Comparison of ENCODE assay signal across 26 cellular contexts in genomic region chr16:13839577-13839976, GRCh38.
DNase-seq lines count a peak whose midpoint lies in the region; ATAC-seq and TF ChIP-seq lines count a peak whose summit lies in the region.
"Had no signal": no experiment of that assay in that cellular context is flagged by ENCODE, and none has a peak within 500 bp of the region (broad histone marks: within the 10 kb centered on the region; RNA-seq: fewer than 3 reads in every experiment).

No MANE protein-coding gene starts in this region.

- BruUV-seq in Panc1 (replicated peaks; lab: Mats Ljungman, UMichigan), result no TSS peak

- no peak overlapping the region for H2BK15ac ChIP-seq in mesendoderm (replicated peaks; ENCODE audit: low read depth)

- H3K79me2 ChIP-seq in mesendoderm (ENCODE audit: control insufficient read depth, insufficient read depth, low read length), result no peaks in the 10 kb centered on the region
- no peaks in the 10 kb centered on the region for H3K79me2 ChIP-seq in osteoblast (ENCODE audit: insufficient read depth, low read length)

- no peak overlapping the region for H3K4me2 ChIP-seq in mesendoderm (ENCODE audit: low read length)
- no peak overlapping the region for H3K4me2 ChIP-seq in osteoblast (ENCODE audit: insufficient read depth, low read length)

- H2AK5ac ChIP-seq in mesendoderm (ENCODE audit: low read length), result no peak overlapping the region

- no peak overlapping the region for H3K9ac ChIP-seq in mesendoderm (ENCODE audit: low read length)

- no peaks in the 10 kb centered on the region for H3K36me3 Mint-ChIP-seq in HFFc6 (ENCODE audit: low read depth)
- H3K36me3 Mint-ChIP-seq: activated naive CD4-positive, alpha-beta T cell treated with anti-CD3 and anti-CD28 coated beads, Interleukin-2, amount 50 U/mL, for 72 hours; CD8-positive, alpha-beta T cell had no signal

- H3K4me3 ChIP-seq in Panc1 (ENCODE audit: low read depth in 2 of 2, low read length in 2 of 2), result no peak overlapping the region
- H3K4me3 ChIP-seq in mesendoderm (ENCODE audit: low read length), result no peak overlapping the region
- H3K4me3 ChIP-seq in osteoblast (ENCODE audit: insufficient read depth, low read length), result no peak overlapping the region
- H3K4me3 ChIP-seq: colonic mucosa, sigmoid colon, testis had no signal

- H2BK120ac ChIP-seq in mesendoderm (ENCODE audit: low read depth, low read length), result no peak overlapping the region

- H3K18ac ChIP-seq in mesendoderm (ENCODE audit: low read length), result no peak overlapping the region

- H3K9me3 ChIP-seq in Panc1 (ENCODE audit: control insufficient read depth, insufficient read depth, low read depth, low read length) (no peaks in the 10 kb centered on the region), osteoblast (ENCODE audit: low read depth, low read length) (no peaks in the 10 kb centered on the region)
- H3K9me3 ChIP-seq: colonic mucosa, sigmoid colon, testis had no signal

- no peaks in the 10 kb centered on the region for H3K36me3 ChIP-seq in Panc1 (ENCODE audit: control insufficient read depth, insufficient read depth, low read length)
- no peaks in the 10 kb centered on the region for H3K36me3 ChIP-seq in mesendoderm (ENCODE audit: control insufficient read depth, insufficient read depth, low read length)
- H3K36me3 ChIP-seq in osteoblast (ENCODE audit: insufficient read depth, low read length), result no peaks in the 10 kb centered on the region
- H3K36me3 ChIP-seq: colonic mucosa, sigmoid colon had no signal

- no peaks in the 10 kb centered on the region; the same call in 1 of the 2 replicates for H3K9me3 Mint-ChIP-seq in HFFc6
- H3K9me3 Mint-ChIP-seq: activated naive CD4-positive, alpha-beta T cell treated with anti-CD3 and anti-CD28 coated beads, Interleukin-2, amount 50 U/mL, for 72 hours; CD8-positive, alpha-beta T cell; T-helper 2 cell treated with Interferon-gamma antibody and Interleukin-4, amounts not matched to agents 5 μg/mL and 100 μg/mL, for 36 hours had no signal

- ATAC-seq in Panc1, result no peak
- ATAC-seq in stimulated activated naive CD8-positive, alpha-beta T cell treated with anti-CD3 and anti-CD28 coated beads, Interleukin-15, Interleukin-2, amounts not matched to agents 100 U/mL and 50 U/mL, for 24 hours, result no peak
- ATAC-seq: activated naive CD4-positive, alpha-beta T cell treated with anti-CD3 and anti-CD28 coated beads, Interleukin-2, amount 50 U/mL, for 72 hours; CD8-positive, alpha-beta T cell; esophagus mucosa; foreskin keratinocyte; left cardiac atrium had no signal

- H3K27ac ChIP-seq in Panc1 (ENCODE audit: low read length), result no peak overlapping the region
- no peak overlapping the region for H3K27ac ChIP-seq in mesendoderm (ENCODE audit: low read depth, low read length)
- no peak overlapping the region for H3K27ac ChIP-seq in osteoblast (ENCODE audit: low read depth, low read length)
- H3K27ac ChIP-seq: colonic mucosa, foreskin keratinocyte, sigmoid colon, testis had no signal

- no peaks in the 10 kb centered on the region for H4K20me1 ChIP-seq in osteoblast (ENCODE audit: insufficient read depth, low read length)

- in situ Hi-C loops in Panc1 (cut with HindIII; ENCODE audit: low pct_unique_long_range_greater_than_20kb, low sequenced_read_pairs), result no loop called here

- H3K27ac Mint-ChIP-seq in HFFc6, result no peak overlapping the region
- H3K27ac Mint-ChIP-seq: activated naive CD4-positive, alpha-beta T cell treated with anti-CD3 and anti-CD28 coated beads, Interleukin-2, amount 50 U/mL, for 72 hours; CD8-positive, alpha-beta T cell; T-helper 2 cell treated with Interferon-gamma antibody and Interleukin-4, amounts not matched to agents 5 μg/mL and 100 μg/mL, for 36 hours had no signal

- no peaks in the 10 kb centered on the region for H3K79me1 ChIP-seq in mesendoderm (ENCODE audit: low read length)

- H3K4ac ChIP-seq in mesendoderm (ENCODE audit: low read depth, low read length), result no peak overlapping the region

- no CpG with 5 or more reads among the region's 3 CpGs for WGBS in mesendoderm (ENCODE audit: extremely low coverage, insufficient coverage, low lambda C conversion rate)

- CTCF ChIA-PET in GM10248 (lab: Yijun Ruan, JAX) (no interaction called here), Panc1 (lab: Charles Lee) (no interaction called here)

- no peak overlapping the region for H2BK5ac ChIP-seq in mesendoderm (ENCODE audit: low read length)

- H3K27me3 ChIP-seq in Panc1 (ENCODE audit: control insufficient read depth, insufficient read depth, low read length), result peaks cover 25% of the 10 kb centered on the region
- H3K27me3 ChIP-seq in mesendoderm (ENCODE audit: insufficient read depth, low read length, poor library complexity), result no peaks in the 10 kb centered on the region
- no peaks in the 10 kb centered on the region for H3K27me3 ChIP-seq in osteoblast (ENCODE audit: insufficient read depth, low read length)
- H3K27me3 ChIP-seq: colonic mucosa, foreskin keratinocyte, sigmoid colon, testis had no signal

- no peak overlapping the region for H3K56ac ChIP-seq in mesendoderm (ENCODE audit: low read length)

- H2AFZ ChIP-seq in osteoblast (ENCODE audit: low read length), result no peak overlapping the region

- H4K8ac ChIP-seq in mesendoderm (ENCODE audit: low read depth, low read length), result no peak overlapping the region

- no peak overlapping the region for H4K5ac ChIP-seq in mesendoderm (ENCODE audit: low read length)

- H3K4me3 Mint-ChIP-seq in HFFc6, result no peak overlapping the region
- H3K4me3 Mint-ChIP-seq: CD8-positive, alpha-beta T cell; T-helper 2 cell treated with Interferon-gamma antibody and Interleukin-4, amounts not matched to agents 5 μg/mL and 100 μg/mL, for 36 hours had no signal

- DNase-seq in GM10248 (ENCODE audit: extremely low spot score) (no peak), HFFc6 (no peak), Panc1 (ENCODE audit: low read depth, low spot score) (no peak), mesendoderm (peak; percentile 5), RKO (ENCODE audit: low spot score) (no peak), osteoblast (ENCODE audit: insufficient read length, low spot score, missing footprints) (no peak)
- no peak for DNase-seq in stimulated activated naive CD8-positive, alpha-beta T cell treated with anti-CD3 and anti-CD28 coated beads, Interleukin-15, Interleukin-2, amounts not matched to agents 100 U/mL and 50 U/mL, for 24 hours
- DNase-seq: activated CD4-positive, alpha-beta T cell treated with anti-CD3 and anti-CD28 coated beads for 4 hours; activated T-cell treated with anti-CD3 and anti-CD28 coated beads for 4 hours; aorta; CD8-positive, alpha-beta T cell; colonic mucosa; effector CD8-positive, alpha-beta T cell; foreskin keratinocyte; left cardiac atrium; mammary epithelial cell; NCI-H1417; NCI-H2081; NCI-H2227 treated with DMSO at 0.1 percent for 48 hours; posterior cingulate gyrus; sigmoid colon; stimulated activated naive CD4-positive, alpha-beta T cell treated with Interleukin-2 at 50 U/mL for 16 hours; testis had no signal

- intact Hi-C loops in Panc1 (cut with micrococcal nuclease; ENCODE audit: unreplicated experiment), result no loop called here

- no peaks in the 10 kb centered on the region for H3K4me1 ChIP-seq in Panc1 (ENCODE audit: control insufficient read depth, insufficient read depth, low read length)
- no peaks in the 10 kb centered on the region for H3K4me1 ChIP-seq in mesendoderm (ENCODE audit: control insufficient read depth, low read depth, low read length)
- H3K4me1 ChIP-seq in osteoblast (ENCODE audit: insufficient read depth, low read length), result no peaks in the 10 kb centered on the region
- H3K4me1 ChIP-seq: colonic mucosa, foreskin keratinocyte, sigmoid colon, testis had no signal

- TF ChIP-seq CTCF in GM10248 (IDR thresholded peaks at IDR 0.05; ENCODE audit: control extremely low read depth, extremely low read depth, low read depth, missing control alignments) (peak; percentile 9), HFFc6 (IDR thresholded peaks at IDR 0.05) (peak; percentile 37; the same call in 1 of the 2 replicates), Panc1 (IDR thresholded peaks at IDR 0.05) (peak; percentile 57), osteoblast (IDR thresholded peaks at IDR 0.05; ENCODE audit: extremely low read depth, low read depth, low read length) (no peak)

- POLR2A ChIA-PET in GM10248 (lab: Yijun Ruan, JAX) (no interaction called here), Panc1 (lab: Charles Lee) (interaction anchor here (0.6 kb wide), 1 partner anchor 1640 kb away, joined by 4 read pairs; no protein-coding TSS in a partner anchor)

- H3K27me3 Mint-ChIP-seq in HFFc6 (ENCODE audit: insufficient read depth), result peaks cover 3% of the 10 kb centered on the region; the same call in 1 of the 2 replicates

- H3K4me1 Mint-ChIP-seq in HFFc6 (ENCODE audit: low read depth), result no peaks in the 10 kb centered on the region

- no peak overlapping the region for H3K23ac ChIP-seq in mesendoderm (ENCODE audit: low read length)
